In genomic region chr5:28512648-28513047, GRCh38 we compare ENCODE assay signal across 14 cellular contexts.
"Had no signal": no experiment of that assay in that cellular context is flagged by ENCODE, and none has a peak within 500 bp of the region (broad histone marks: within the 10 kb centered on the region; RNA-seq: fewer than 3 reads in every experiment).

No MANE protein-coding gene starts in this region.

- H3K27me3 ChIP-seq: hepatocyte, ovary, sigmoid colon, stomach had no signal

- H3K4me2 ChIP-seq: hepatocyte had no signal

- H3K4me1 ChIP-seq: sigmoid colon, stomach had no signal

- H3K36me3 ChIP-seq: ovary, sigmoid colon, stomach had no signal

- H3K36me3 Mint-ChIP-seq: activated naive CD4-positive, alpha-beta T cell treated with anti-CD3 and anti-CD28 coated beads, Interleukin-2, amount 10 ng/mL, durations not matched to agents 7 days and 5 days had no signal

- H3K9me3 Mint-ChIP-seq: activated naive CD4-positive, alpha-beta T cell treated with anti-CD3 and anti-CD28 coated beads, Interleukin-2, amount 10 ng/mL, durations not matched to agents 7 days and 5 days; neural crest cell had no signal

- H3K9me3 ChIP-seq: ovary, sigmoid colon had no signal

- DNase-seq: activated CD4-positive, alpha-beta memory T cell treated with anti-CD3 and anti-CD28 coated beads, Interleukin-2, amount 10 ng/mL, durations not matched to agents 7 days and 5 days; activated CD4-positive, alpha-beta T cell treated with anti-CD3 and anti-CD28 coated beads for 4 hours; activated naive CD4-positive, alpha-beta T cell treated with anti-CD3 and anti-CD28 coated beads, Interleukin-2, amount 10 ng/mL, durations not matched to agents 7 days and 5 days; activated T-cell treated with anti-CD3 and anti-CD28 coated beads, Interleukin-2, amount 50 U/mL, for 24 hours; ovary; sigmoid colon; stimulated activated CD4-positive, alpha-beta T cell treated with anti-CD3 and anti-CD28 coated beads, Interleukin-1b, Interleukin-23, amount 100 ng/mL, for 48 hours; stomach had no signal

- H3K4me3 Mint-ChIP-seq: activated CD4-positive, alpha-beta memory T cell treated with anti-CD3 and anti-CD28 coated beads, Interleukin-2, amount 10 ng/mL, durations not matched to agents 7 days and 5 days; activated naive CD4-positive, alpha-beta T cell treated with anti-CD3 and anti-CD28 coated beads, Interleukin-2, amount 10 ng/mL, durations not matched to agents 7 days and 5 days; activated T-cell treated with anti-CD3 and anti-CD28 coated beads, Interleukin-2, amount 50 U/mL, for 24 hours; neural crest cell; WTC11 had no signal

- H3K79me2 ChIP-seq: hepatocyte had no signal

- H3K27ac ChIP-seq: hepatocyte, ovary, sigmoid colon, stomach had no signal

- H2AFZ ChIP-seq: hepatocyte had no signal

- FAIRE-seq: keratinocyte, TTC549 had no signal

- H3K27ac Mint-ChIP-seq: activated CD4-positive, alpha-beta memory T cell treated with anti-CD3 and anti-CD28 coated beads, Interleukin-2, amount 10 ng/mL, durations not matched to agents 7 days and 5 days; activated naive CD4-positive, alpha-beta T cell treated with anti-CD3 and anti-CD28 coated beads, Interleukin-2, amount 10 ng/mL, durations not matched to agents 7 days and 5 days; activated T-cell treated with anti-CD3 and anti-CD28 coated beads, Interleukin-2, amount 50 U/mL, for 24 hours; WTC11 had no signal

- ATAC-seq: left lobe of liver, WTC11 had no signal

- H3K4me3 ChIP-seq: hepatocyte, ovary, sigmoid colon, stomach had no signal

- H3K27me3 Mint-ChIP-seq: activated CD4-positive, alpha-beta memory T cell treated with anti-CD3 and anti-CD28 coated beads, Interleukin-2, amount 10 ng/mL, durations not matched to agents 7 days and 5 days; activated naive CD4-positive, alpha-beta T cell treated with anti-CD3 and anti-CD28 coated beads, Interleukin-2, amount 10 ng/mL, durations not matched to agents 7 days and 5 days; activated T-cell treated with anti-CD3 and anti-CD28 coated beads, Interleukin-2, amount 50 U/mL, for 24 hours had no signal

- H3K4me1 Mint-ChIP-seq: activated CD4-positive, alpha-beta memory T cell treated with anti-CD3 and anti-CD28 coated beads, Interleukin-2, amount 10 ng/mL, durations not matched to agents 7 days and 5 days; activated naive CD4-positive, alpha-beta T cell treated with anti-CD3 and anti-CD28 coated beads, Interleukin-2, amount 10 ng/mL, durations not matched to agents 7 days and 5 days; neural crest cell had no signal
